21 cellular contexts compared by ENCODE assay signal in genomic region chr5:139023276-139023675, GRCh38.
A peak's percentile ranks its signal among the peaks of the same experiment; 100 is the strongest.
DNase-seq lines count a peak whose midpoint lies in the region; ATAC-seq, FAIRE-seq and TF ChIP-seq lines count a peak whose summit lies in the region.
"Had no signal": no experiment of that assay in that cellular context is flagged by ENCODE, and none has a peak within 500 bp of the region (broad histone marks: within the 10 kb centered on the region; RNA-seq: fewer than 3 reads in every experiment).

No MANE protein-coding gene starts in this region.

- H3K27me3 ChIP-seq in breast epithelium (no peaks in the 10 kb centered on the region), mammary epithelial cell (ENCODE audit: insufficient read depth, low read length) (no peaks in the 10 kb centered on the region), endothelial cell of umbilical vein (ENCODE audit: control insufficient read depth in 2 of 2, insufficient read depth in 2 of 2, low read length in 2 of 2) (no peaks in the 10 kb centered on the region), dorsolateral prefrontal cortex (no peaks in the 10 kb centered on the region)
- H3K27me3 ChIP-seq: BLaER1 treated with 17β-estradiol and CSF1 and Interleukin-3, amounts not matched to agents 10 nM and 100 nM; MG63 had no signal

- no peaks in the 10 kb centered on the region for H3K79me2 ChIP-seq in mammary epithelial cell (ENCODE audit: insufficient read depth, low read length)
- H3K79me2 ChIP-seq in endothelial cell of umbilical vein (ENCODE audit: control insufficient read depth, insufficient read depth, low read length), result no peaks in the 10 kb centered on the region

- H3K4me1 ChIP-seq in breast epithelium (peaks cover 0 to 4% of the 10 kb centered on the region in 2 donors), mammary epithelial cell (ENCODE audit: insufficient read depth, low read length) (peaks cover 9% of the 10 kb centered on the region), endothelial cell of umbilical vein (ENCODE audit: control insufficient read depth, extremely low read depth, insufficient read depth, low read length) (peaks cover 4% of the 10 kb centered on the region)

- CTCF ChIA-PET in mammary epithelial cell (lab: Charles Lee; ENCODE audit: low non-redundant PET) (no interaction called here), endothelial cell of umbilical vein (lab: Charles Lee) (interaction anchor here (0.9 to 1.2 kb wide), 2 partner anchors 28 to 199 kb away, joined by 3 to 4 read pairs; no protein-coding TSS in a partner anchor)

- ATAC-seq in GM19351 (IDR thresholded peaks at IDR 0.05; ENCODE audit: unreplicated experiment) (no peak), HG02870 (IDR thresholded peaks at IDR 0.05; ENCODE audit: unreplicated experiment) (no peak)

- H4K20me1 ChIP-seq in mammary epithelial cell (ENCODE audit: insufficient read depth, low read length) (no peaks in the 10 kb centered on the region), endothelial cell of umbilical vein (replicated peaks; ENCODE audit: control insufficient read depth, extremely low read depth, insufficient read depth, low read length) (no peaks in the 10 kb centered on the region)
- H4K20me1 ChIP-seq: BLaER1 treated with 17β-estradiol and CSF1 and Interleukin-3, amounts not matched to agents 10 nM and 100 nM had no signal

- BruUV-seq in mammary epithelial cell (replicated peaks; lab: Mats Ljungman, UMichigan) (no TSS peak), endothelial cell of umbilical vein (replicated peaks; lab: Mats Ljungman, UMichigan) (no TSS peak)

- FAIRE-seq in endothelial cell of umbilical vein (lab: Jason Lieb, UNC), result no peak
- FAIRE-seq: A204.1 had no signal

- H3K4me2 ChIP-seq in mammary epithelial cell (ENCODE audit: insufficient read depth, low read depth, low read length), result no peak overlapping the region
- no peak overlapping the region for H3K4me2 ChIP-seq in endothelial cell of umbilical vein (ENCODE audit: insufficient read depth, low read length)
- H3K4me2 ChIP-seq: BLaER1 treated with 17β-estradiol and CSF1 and Interleukin-3, amounts not matched to agents 10 nM and 100 nM had no signal

- no peaks in the 10 kb centered on the region for H3K9me1 ChIP-seq in endothelial cell of umbilical vein (replicated peaks; ENCODE audit: control insufficient read depth, extremely low read depth, insufficient read depth, low read length)

- intact Hi-C loops in breast epithelium (cut with DNase I; ENCODE audit: low total_unique reads), result no loop called here
- intact Hi-C loops in mammary epithelial cell (cut with micrococcal nuclease), result no loop called here
- intact Hi-C loops in endothelial cell of umbilical vein (cut with micrococcal nuclease), result no loop called here
- intact Hi-C loops in dorsolateral prefrontal cortex (cut with DNase I), result no loop called here

- no peak overlapping the region for H3K9ac ChIP-seq in mammary epithelial cell (ENCODE audit: insufficient read depth, low read length)
- no peak overlapping the region for H3K9ac ChIP-seq in endothelial cell of umbilical vein (replicated peaks; ENCODE audit: extremely low read depth, insufficient read depth, low read length)
- H3K9ac ChIP-seq: BLaER1 treated with 17β-estradiol and CSF1 and Interleukin-3, amounts not matched to agents 10 nM and 100 nM had no signal

- H3K4me3 ChIP-seq in breast epithelium (no peak overlapping the region), mammary epithelial cell (replicated peaks in 1 of 3; ENCODE audit: insufficient read depth in 1 of 3, low read depth in 2 of 3, low read length in 3 of 3) (no peak overlapping the region), endothelial cell of umbilical vein (replicated peaks in 1 of 3; ENCODE audit: insufficient read depth in 1 of 3, low read depth in 1 of 3, low read length in 3 of 3) (no peak overlapping the region), dorsolateral prefrontal cortex (no peak overlapping the region)
- H3K4me3 ChIP-seq: BLaER1 treated with 17β-estradiol and CSF1 and Interleukin-3, amounts not matched to agents 10 nM and 100 nM; MG63 had no signal

- H3K36me3 ChIP-seq in breast epithelium (no peaks in the 10 kb centered on the region), mammary epithelial cell (ENCODE audit: insufficient read depth, low read length) (no peaks in the 10 kb centered on the region), endothelial cell of umbilical vein (ENCODE audit: control insufficient read depth in 2 of 2, extremely low read depth in 1 of 2, insufficient read depth in 2 of 2, low read length in 2 of 2) (no peaks in the 10 kb centered on the region)

- DNase-seq in breast epithelium (ENCODE audit: low spot score in 2 of 2), result no peak
- DNase-seq in mammary epithelial cell, result no peak
- peak; percentile 84 for DNase-seq in endothelial cell of umbilical vein (ENCODE audit: low read depth, low spot score)
- peak; percentile 61 for DNase-seq in pulmonary artery endothelial cell (ENCODE audit: low read depth, low spot score)
- DNase-seq in dorsolateral prefrontal cortex, result no peak
- DNase-seq: DMS153, EL, HFFc6, IMR-90, Karpas-422, MG63, NCI-H1092, NCI-H146, NCI-H2081 treated with DMSO at 0.1 percent for 48 hours, NCI-H226, NCI-H526 treated with DMSO at 0.1 percent for 48 hours, SHP77 had no signal

- H3K9me3 ChIP-seq in breast epithelium (no peaks in the 10 kb centered on the region), mammary epithelial cell (replicated peaks; ENCODE audit: insufficient read depth, low read length) (no peaks in the 10 kb centered on the region), endothelial cell of umbilical vein (replicated peaks; ENCODE audit: control insufficient read depth, insufficient read depth, low read length) (no peaks in the 10 kb centered on the region)
- H3K9me3 ChIP-seq: BLaER1 treated with 17β-estradiol and CSF1 and Interleukin-3, amounts not matched to agents 10 nM and 100 nM; MG63 had no signal

- TF ChIP-seq CTCF in breast epithelium (IDR thresholded peaks at IDR 0.05), result no peak
- TF ChIP-seq CTCF in mammary epithelial cell (conservative IDR thresholded peaks at IDR 0.05 in 1 of 2, IDR thresholded peaks at IDR 0.05 in 1 of 2; ENCODE audit: extremely low read depth in 1 of 2, insufficient read depth in 1 of 2, low read depth in 1 of 2, low read length in 2 of 2), result no peak
- no peak for TF ChIP-seq CTCF in endothelial cell of umbilical vein (IDR thresholded peaks at IDR 0.05; ENCODE audit: extremely low read depth in 1 of 2, insufficient read depth in 1 of 2, low read depth in 1 of 2, low read length in 2 of 2)
- TF ChIP-seq CTCF in dorsolateral prefrontal cortex (IDR thresholded peaks at IDR 0.05 in 54 of 56, conservative IDR thresholded peaks at IDR 0.05 in 2 of 56; ENCODE audit: low read depth in 1 of 56, partially characterized antibody in 56 of 56), result no peak

- POLR2A ChIA-PET in endothelial cell of umbilical vein (lab: Charles Lee), result interaction anchor here (0.5 kb wide), 1 partner anchor 1533 kb away, joined by 3 read pairs; no protein-coding TSS in a partner anchor

- H2AFZ ChIP-seq in mammary epithelial cell (ENCODE audit: low read depth, low read length), result no peak overlapping the region
- H2AFZ ChIP-seq in endothelial cell of umbilical vein (ENCODE audit: low read depth, low read length), result no peak overlapping the region

- 87% methylated on average over 7 of the region's 8 CpGs for WGBS in mammary epithelial cell (ENCODE audit: low coverage, missing lambda C conversion rate)

- in situ Hi-C loops in mammary epithelial cell (cut with MboI; ENCODE audit: low sequenced_read_pairs in 2 of 2), result no loop called here

- peak overlapping the region; percentile 30 to 62 for H3K27ac ChIP-seq in breast epithelium
- no peak overlapping the region for H3K27ac ChIP-seq in mammary epithelial cell (ENCODE audit: insufficient read depth, low read depth, low read length)
- no peak overlapping the region for H3K27ac ChIP-seq in endothelial cell of umbilical vein (ENCODE audit: insufficient read depth, low read depth, low read length)
- peak overlapping the region in 1 of 59 donors; percentile 11 for H3K27ac ChIP-seq in dorsolateral prefrontal cortex
- H3K27ac ChIP-seq: BLaER1 treated with 17β-estradiol and CSF1 and Interleukin-3, amounts not matched to agents 10 nM and 100 nM had no signal

- TF ChIP-seq POLR2A in breast epithelium (IDR thresholded peaks at IDR 0.05) (no peak), endothelial cell of umbilical vein (IDR thresholded peaks at IDR 0.05; ENCODE audit: low read depth, low read length) (no peak)

- dilution Hi-C loops in mammary epithelial cell (cut with HindIII; ENCODE audit: low sequenced_read_pairs), result no loop called here
- dilution Hi-C loops in endothelial cell of umbilical vein (cut with MboI; ENCODE audit: extremely low pct_ligation_motif_present, low sequenced_read_pairs), result no loop called here

TF ChIP-seq in endothelial cell of umbilical vein, 7 proteins besides CTCF, POLR2A, EP300 and RAD21:
- TF ChIP-seq POLR2AphosphoS5 (IDR thresholded peaks at IDR 0.05; ENCODE audit: insufficient read depth, low read depth, low read length), result no peak
- no peak for TF ChIP-seq FOS (IDR thresholded peaks at IDR 0.05; ENCODE audit: borderline replicate concordance, insufficient read depth, low read length)
- TF ChIP-seq JUN (IDR thresholded peaks at IDR 0.05; ENCODE audit: borderline replicate concordance, insufficient read depth, insufficient read length, low read depth), result no peak
- TF ChIP-seq GATA2 (IDR thresholded peaks at IDR 0.05; ENCODE audit: insufficient read depth, insufficient read length, low read depth, low read length), result no peak
- TF ChIP-seq MAX (IDR thresholded peaks at IDR 0.05; ENCODE audit: insufficient read depth, insufficient read length), result no peak
- TF ChIP-seq EZH2 (IDR thresholded peaks at IDR 0.05; ENCODE audit: borderline replicate concordance, low read depth, low read length, severe bottlenecking), result no peak

Comparison
In these comparisons a context has a peak if more than half of its experiments do, and no peak if none do; other contexts are left out.
1. H3K27ac ChIP-seq: peak in breast epithelium (2 of 2); none in mammary epithelial cell (single experiment) and endothelial cell of umbilical vein (single experiment).
2. DNase-seq: peak in endothelial cell of umbilical vein (single experiment) and pulmonary artery endothelial cell (single experiment); none in breast epithelium (0 of 2), mammary epithelial cell (single experiment) and dorsolateral prefrontal cortex (0 of 10).